ENCODE assay signal across 10 cellular contexts in genomic region chr15:85708402-85708932, GRCh38.
DNase-seq lines count a peak whose midpoint lies in the region; ATAC-seq and TF ChIP-seq lines count a peak whose summit lies in the region.
"Had no signal": no experiment of that assay in that cellular context is flagged by ENCODE, and none has a peak within 500 bp of the region (broad histone marks: within the 10 kb centered on the region; RNA-seq: fewer than 3 reads in every experiment).

No MANE protein-coding gene starts in this region.

- DNase-seq in activated T-cell treated with anti-CD3 and anti-CD28 coated beads, Interleukin-2, amount 50 U/mL, for 4 hours = no peak
- DNase-seq in activated T-cell treated with anti-CD3 and anti-CD28 coated beads, Interleukin-2, amount 50 U/mL, for 1 hour = no peak
- DNase-seq in central memory CD8-positive, alpha-beta T cell (ENCODE audit: low spot score in 2 of 2) = no peak
- DNase-seq in lung (ENCODE audit: low spot score) = no peak
- no peak for DNase-seq in transverse colon
- DNase-seq in glomerular visceral epithelial cell (ENCODE audit: extremely low spot score) = no peak
- no peak for DNase-seq in lower leg skin (ENCODE audit: low spot score in 2 of 2)
- DNase-seq: PC-3 had no signal

- peaks cover 89% of the 10 kb centered on the region for H3K4me1 Mint-ChIP-seq in activated T-cell treated with anti-CD3 and anti-CD28 coated beads, Interleukin-2, amount 50 U/mL, for 4 hours (ENCODE audit: low read depth)
- peaks cover 84% of the 10 kb centered on the region for H3K4me1 Mint-ChIP-seq in central memory CD8-positive, alpha-beta T cell

- no peak for TF ChIP-seq EP300 in transverse colon (IDR thresholded peaks at IDR 0.05; ENCODE audit: low read depth)

- ATAC-seq in activated T-cell treated with anti-CD3 and anti-CD28 coated beads, Interleukin-2, amount 50 U/mL, for 4 hours = no peak
- ATAC-seq in central memory CD8-positive, alpha-beta T cell (replicated peaks; ENCODE audit: extremely low read depth, poor library complexity, severe bottlenecking) = no peak
- no peak for ATAC-seq in lung (ENCODE audit: insufficient read depth, low FRiP score)
- ATAC-seq in GM19455 (IDR thresholded peaks at IDR 0.05; ENCODE audit: unreplicated experiment) = no peak
- ATAC-seq: PC-3 had no signal

- no peaks in the 10 kb centered on the region for H3K27me3 Mint-ChIP-seq in activated T-cell treated with anti-CD3 and anti-CD28 coated beads, Interleukin-2, amount 50 U/mL, for 4 hours (ENCODE audit: low read depth)
- H3K27me3 Mint-ChIP-seq in central memory CD8-positive, alpha-beta T cell = no peaks in the 10 kb centered on the region

- H3K27ac ChIP-seq in lung (ENCODE audit: low read depth in 1 of 2, low read length in 1 of 2) = peak overlapping the region; percentile 74 to 89
- H3K27ac ChIP-seq in transverse colon = peak overlapping the region; percentile 82 to 84 (median 82)

- H3K9me3 ChIP-seq in lung (ENCODE audit: control insufficient read depth in 2 of 2, insufficient read depth in 1 of 2, low read length in 1 of 2) (no peaks in the 10 kb centered on the region), transverse colon (no peaks in the 10 kb centered on the region)

- peaks cover 13 to 41% of the 10 kb centered on the region in 2 donors for H3K4me1 ChIP-seq in lung (ENCODE audit: control insufficient read depth in 2 of 2, insufficient read depth in 2 of 2, low read length in 2 of 2)
- peaks cover 10 to 53% (median 31%) of the 10 kb centered on the region in 4 donors for H3K4me1 ChIP-seq in transverse colon

- no peaks in the 10 kb centered on the region for H3K9me3 Mint-ChIP-seq in activated T-cell treated with anti-CD3 and anti-CD28 coated beads, Interleukin-2, amount 50 U/mL, for 4 hours
- H3K9me3 Mint-ChIP-seq in central memory CD8-positive, alpha-beta T cell = no peaks in the 10 kb centered on the region
- H3K9me3 Mint-ChIP-seq: neural crest cell had no signal

- intact Hi-C loops in transverse colon (cut with DNase I; ENCODE audit: low total_unique reads) = no loop called here
- intact Hi-C loops in lower leg skin (cut with DNase I; ENCODE audit: low total_unique reads) = no loop called here

- peak overlapping the region; percentile 51 for H3K4me3 Mint-ChIP-seq in activated T-cell treated with anti-CD3 and anti-CD28 coated beads, Interleukin-2, amount 50 U/mL, for 4 hours
- H3K4me3 Mint-ChIP-seq in central memory CD8-positive, alpha-beta T cell = peak overlapping the region; percentile 79
- H3K4me3 Mint-ChIP-seq: neural crest cell had no signal

- TF ChIP-seq CTCF in lung (IDR thresholded peaks at IDR 0.05; ENCODE audit: control extremely low read depth, extremely low read depth) = no peak
- no peak for TF ChIP-seq CTCF in transverse colon (IDR thresholded peaks at IDR 0.05)
- TF ChIP-seq CTCF in lower leg skin (IDR thresholded peaks at IDR 0.05) = no peak

- no peak for TF ChIP-seq POLR2A in transverse colon (IDR thresholded peaks at IDR 0.05)
- no peak for TF ChIP-seq POLR2A in lower leg skin (IDR thresholded peaks at IDR 0.05)

- H3K36me3 Mint-ChIP-seq in activated T-cell treated with anti-CD3 and anti-CD28 coated beads, Interleukin-2, amount 50 U/mL, for 4 hours (ENCODE audit: insufficient read depth) = peaks cover 35% of the 10 kb centered on the region
- peaks cover 64% of the 10 kb centered on the region for H3K36me3 Mint-ChIP-seq in central memory CD8-positive, alpha-beta T cell (ENCODE audit: insufficient read depth)

- peaks cover 11 to 25% of the 10 kb centered on the region in 2 donors for H3K36me3 ChIP-seq in lung (ENCODE audit: control insufficient read depth in 2 of 2, insufficient read depth in 2 of 2, low read length in 2 of 2)
- peaks cover 0 to 27% (median 12%) of the 10 kb centered on the region in 4 donors for H3K36me3 ChIP-seq in transverse colon

- in situ Hi-C loops in transverse colon (cut with MboI; ENCODE audit: low pct_ligation_motif_present in 1 of 4, low pct_unique_long_range_greater_than_20kb in 1 of 4, low sequenced_read_pairs in 3 of 4) = loop anchor here in 1 of 4 donors (25.0 kb wide), 1 partner anchor 421 kb away; no protein-coding TSS in a partner anchor

- no peak overlapping the region for H3K4me3 ChIP-seq in lung
- H3K4me3 ChIP-seq in transverse colon = no peak overlapping the region
- H3K4me3 ChIP-seq in lower leg skin (ENCODE audit: low read depth, poor library complexity, severe bottlenecking) = no peak overlapping the region

- H3K27me3 ChIP-seq in lung (ENCODE audit: control insufficient read depth, insufficient read depth) (no peaks in the 10 kb centered on the region), transverse colon (no peaks in the 10 kb centered on the region)

- WGBS in lung, 2 donors = 57 to 79% methylated on average over 6 of the region's 6 CpGs
- 64 to 65% methylated on average over 6 of the region's 6 CpGs for WGBS in transverse colon (ENCODE audit: low coverage in 1 of 2), 2 donors
- WGBS in lower leg skin, 2 donors = 61 to 76% methylated on average over 6 of the region's 6 CpGs

- H3K27ac Mint-ChIP-seq in central memory CD8-positive, alpha-beta T cell (ENCODE audit: low read depth) = peak overlapping the region; percentile 99
